9 cellular contexts compared by ENCODE assay signal in the genomic region with DNA sequence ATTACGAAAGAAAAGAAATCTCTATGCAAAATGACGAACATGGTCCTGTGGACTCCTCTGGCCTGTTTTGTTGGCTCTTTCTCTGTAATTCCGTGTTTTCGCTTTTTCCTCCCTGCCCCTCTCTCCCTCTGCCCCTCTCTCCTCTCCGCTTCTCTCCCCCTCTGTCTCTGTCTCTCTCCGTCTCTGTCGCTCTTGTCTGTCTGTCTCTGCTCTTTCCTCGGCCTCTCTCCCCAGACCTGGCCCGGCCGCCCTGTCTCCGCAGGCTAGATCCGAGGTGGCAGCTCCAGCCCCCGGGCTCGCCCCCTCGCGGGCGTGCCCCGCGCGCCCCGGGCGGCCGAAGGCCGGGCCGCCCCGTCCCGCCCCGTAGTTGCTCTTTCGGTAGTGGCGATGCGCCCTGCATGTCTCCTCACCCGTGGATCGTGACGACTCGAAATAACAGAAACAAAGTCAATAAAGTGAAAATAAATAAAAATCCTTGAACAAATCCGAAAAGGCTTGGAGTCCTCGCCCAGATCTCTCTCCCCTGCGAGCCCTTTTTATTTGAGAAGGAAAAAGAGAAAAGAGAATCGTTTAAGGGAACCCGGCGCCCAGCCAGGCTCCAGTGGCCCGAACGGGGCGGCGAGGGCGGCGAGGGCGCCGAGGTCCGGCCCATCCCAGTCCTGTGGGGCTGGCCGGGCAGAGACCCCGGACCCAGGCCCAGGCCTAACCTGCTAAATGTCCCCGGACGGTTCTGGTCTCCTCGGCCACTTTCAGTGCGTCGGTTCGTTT.
DNase-seq lines count a peak whose midpoint lies in the region; ATAC-seq and TF ChIP-seq lines count a peak whose summit lies in the region.
"Had no signal": no experiment of that assay in that cellular context is flagged by ENCODE, and none has a peak within 500 bp of the region (broad histone marks: within the 10 kb centered on the region; RNA-seq: fewer than 3 reads in every experiment).

No MANE protein-coding gene starts in this region.

- intact Hi-C loops in left ventricle myocardium inferior (cut with micrococcal nuclease), result no loop called here

- DNase-seq in GM06990 (ENCODE audit: extremely low read depth, insufficient read length), result no peak
- DNase-seq in left ventricle myocardium inferior, result no peak
- no peak for DNase-seq in LoVo (ENCODE audit: low spot score)
- no peak for DNase-seq in occipital lobe (lab: John Stamatoyannopoulos, UW)
- no peak for DNase-seq in effector CD4-positive, alpha-beta T cell
- DNase-seq: NCI-H2081 had no signal

- H3K9me2 ChIP-seq in SU-DHL-6 (replicated peaks; ENCODE audit: insufficient read depth, low read length), result no peaks in the 10 kb centered on the region

- peak overlapping the region; percentile 37 for H3K4me3 ChIP-seq in GM06990 (replicated peaks; ENCODE audit: low read depth, low read length)
- no peak overlapping the region for H3K4me3 ChIP-seq in SU-DHL-6 (ENCODE audit: insufficient read depth, low read length, poor library complexity, severe bottlenecking)
- peak overlapping the region; percentile 58 for H3K4me3 ChIP-seq in left ventricle myocardium inferior
- H3K4me3 ChIP-seq in skeletal muscle tissue (ENCODE audit: low read length in 3 of 3), result peak overlapping the region; percentile 41 to 55 (median 42)

- H3K9ac ChIP-seq in SU-DHL-6 (ENCODE audit: low read length), result no peak overlapping the region
- H3K9ac ChIP-seq in skeletal muscle tissue (ENCODE audit: low read depth in 1 of 3, low read length in 3 of 3), result no peak overlapping the region

- TF ChIP-seq CTCF in GM06990 (IDR thresholded peaks at IDR 0.05; ENCODE audit: insufficient read depth, low read length, poor library complexity, severe bottlenecking) (no peak), SU-DHL-6 (IDR thresholded peaks at IDR 0.05; ENCODE audit: insufficient read depth, low read length, poor library complexity, severe bottlenecking) (no peak), left ventricle myocardium inferior (IDR thresholded peaks at IDR 0.05; ENCODE audit: borderline replicate concordance) (no peak)

- H3K36me3 ChIP-seq in GM06990 (ENCODE audit: control insufficient read depth, insufficient read depth, low read length) (no peaks in the 10 kb centered on the region), SU-DHL-6 (ENCODE audit: low read length) (no peaks in the 10 kb centered on the region), left ventricle myocardium inferior (no peaks in the 10 kb centered on the region), skeletal muscle tissue (ENCODE audit: control insufficient read depth in 3 of 3, insufficient read depth in 3 of 3, low read length in 3 of 3) (no peaks in the 10 kb centered on the region)

- H3K27me3 ChIP-seq in GM06990 (replicated peaks; ENCODE audit: control insufficient read depth, insufficient read depth, low read length), result peaks cover 15% of the 10 kb centered on the region
- H3K27me3 ChIP-seq in SU-DHL-6 (ENCODE audit: low read length), result no peaks in the 10 kb centered on the region
- peaks cover 99% of the 10 kb centered on the region for H3K27me3 ChIP-seq in left ventricle myocardium inferior (ENCODE audit: low read depth)
- H3K27me3 ChIP-seq in skeletal muscle tissue (ENCODE audit: control insufficient read depth in 3 of 3, insufficient read depth in 3 of 3, low read length in 3 of 3), result peaks cover 81 to 84% (median 82%) of the 10 kb centered on the region in 3 donors

- ATAC-seq in HG03354 (IDR thresholded peaks at IDR 0.05; ENCODE audit: poor library complexity, severe bottlenecking, unreplicated experiment), result no peak

- H3K4me1 ChIP-seq in left ventricle myocardium inferior (peaks cover 45% of the 10 kb centered on the region), skeletal muscle tissue (ENCODE audit: control insufficient read depth in 3 of 3, insufficient read depth in 3 of 3, low read length in 3 of 3) (peaks cover 14 to 25% (median 21%) of the 10 kb centered on the region in 3 donors)

- no peaks in the 10 kb centered on the region for H4K20me1 ChIP-seq in SU-DHL-6 (ENCODE audit: low read depth, low read length)

- H3K27ac ChIP-seq in SU-DHL-6 (ENCODE audit: low read depth, low read length) (no peak overlapping the region), left ventricle myocardium inferior (replicated peaks) (no peak overlapping the region), skeletal muscle tissue (ENCODE audit: low read depth, low read length) (no peak overlapping the region)

- H3K4me2 ChIP-seq in SU-DHL-6 (ENCODE audit: low read depth, low read length, poor library complexity, severe bottlenecking), result peak overlapping the region; percentile 58

- H2AFZ ChIP-seq in SU-DHL-6 (ENCODE audit: low read depth, low read length, severe bottlenecking), result no peak overlapping the region

- no peaks in the 10 kb centered on the region for H3K9me3 ChIP-seq in SU-DHL-6 (ENCODE audit: insufficient read depth, low read length)
- no peaks in the 10 kb centered on the region for H3K9me3 ChIP-seq in left ventricle myocardium inferior (replicated peaks)
- H3K9me3 ChIP-seq in skeletal muscle tissue (ENCODE audit: control insufficient read depth in 3 of 3, low read length in 3 of 3), result no peaks in the 10 kb centered on the region

- no peaks in the 10 kb centered on the region for H3F3A ChIP-seq in SU-DHL-6 (ENCODE audit: insufficient read depth)

- H3K79me2 ChIP-seq in SU-DHL-6 (ENCODE audit: insufficient read depth, low read length), result no peaks in the 10 kb centered on the region
